Comparison of ENCODE assay signal across 8 cellular contexts in the genomic region with DNA sequence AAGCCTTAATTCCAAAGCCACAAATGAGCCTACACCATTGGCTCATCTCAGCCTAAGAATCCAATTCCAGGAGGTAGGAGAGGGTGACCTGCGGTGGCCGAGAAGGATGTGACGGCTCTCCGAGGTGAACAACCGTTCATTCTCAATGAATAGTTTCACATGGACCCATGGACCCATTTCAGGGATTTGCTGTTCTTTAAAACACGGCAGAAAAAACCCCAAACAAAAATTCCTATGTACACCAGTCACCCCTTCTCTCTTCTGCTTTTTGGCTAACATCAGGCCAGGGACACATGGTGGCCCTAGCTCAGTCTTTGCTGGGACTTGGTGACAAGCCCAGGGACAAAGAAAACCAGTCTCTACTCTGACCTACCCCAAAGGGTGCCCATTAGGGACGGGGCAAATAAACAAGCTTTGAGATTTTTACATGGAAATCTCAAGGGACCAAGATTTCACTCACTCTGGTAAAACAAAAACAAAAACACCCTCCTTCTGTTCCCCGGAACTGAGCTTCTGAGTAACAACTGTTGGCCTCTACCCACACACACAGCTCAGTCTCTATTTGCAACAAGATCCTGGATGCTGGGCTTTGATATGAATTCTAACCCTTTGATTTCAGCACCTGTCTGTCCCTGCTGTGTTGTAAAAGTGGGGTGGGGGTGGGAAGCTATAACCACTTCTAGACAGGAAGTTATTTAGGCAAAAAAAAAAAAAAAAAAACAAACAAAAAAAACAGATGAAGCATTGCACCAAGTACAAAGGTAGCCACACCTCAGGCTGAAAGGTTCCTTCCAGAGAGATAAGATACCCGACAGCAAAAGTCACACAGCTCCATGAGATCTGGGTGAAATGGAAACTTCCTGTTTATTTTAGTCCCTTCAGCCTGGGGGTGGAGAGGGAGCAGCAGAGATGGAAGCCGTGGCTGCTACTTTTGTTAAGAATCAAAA. TPM values are rescaled to one million over a fixed set of nuclear protein-coding genes. Genes with fewer than 3 reads are reported as not detected.
DNase-seq lines count a peak whose midpoint lies in the region; ATAC-seq and TF ChIP-seq lines count a peak whose summit lies in the region.

No MANE protein-coding gene starts in this region.

- TF ChIP-seq CTCF in brain microvascular endothelial cell (IDR thresholded peaks at IDR 0.05; ENCODE audit: low read depth, low read length, missing control alignments), result no peak
- TF ChIP-seq CTCF in osteoblast (IDR thresholded peaks at IDR 0.05; ENCODE audit: extremely low read depth, low read depth, low read length), result no peak

- H3K36me3 ChIP-seq in brain microvascular endothelial cell (replicated peaks), result no peaks in the 10 kb centered on the region
- H3K36me3 ChIP-seq in osteoblast (ENCODE audit: insufficient read depth, low read length), result no peaks in the 10 kb centered on the region

- H3K4me1 ChIP-seq in osteoblast (ENCODE audit: insufficient read depth, low read length), result peaks cover 29% of the 10 kb centered on the region

- peak overlapping the region; percentile 39 for H3K4me2 ChIP-seq in osteoblast (ENCODE audit: insufficient read depth, low read length)

- H3K27me3 ChIP-seq in brain microvascular endothelial cell (replicated peaks) (no peaks in the 10 kb centered on the region), osteoblast (ENCODE audit: insufficient read depth, low read length) (no peaks in the 10 kb centered on the region)

- H2AFZ ChIP-seq in osteoblast (ENCODE audit: low read length), result peak overlapping the region; percentile 57

- H3K79me2 ChIP-seq in osteoblast (ENCODE audit: insufficient read depth, low read length), result no peaks in the 10 kb centered on the region

- in situ Hi-C loops in brain microvascular endothelial cell (cut with HindIII; ENCODE audit: low pct_ligation_motif_present, low sequenced_read_pairs), result no loop called here

- peak; percentile 40 for DNase-seq in EH (ENCODE audit: low read depth)
- DNase-seq in NCI-H460 (ENCODE audit: extremely low read depth, low read depth), result peak; percentile 51
- peak; percentile 28 for DNase-seq in brain microvascular endothelial cell
- DNase-seq in osteoblast (ENCODE audit: insufficient read length, low spot score, missing footprints), result peak; percentile 65
- no peak for DNase-seq in D341Med (ENCODE audit: low spot score)

- H3K4me3 ChIP-seq in brain microvascular endothelial cell (ENCODE audit: low read depth, low read length) (no peak overlapping the region), osteoblast (ENCODE audit: insufficient read depth, low read length) (no peak overlapping the region)

- no peaks in the 10 kb centered on the region for H3K9me3 ChIP-seq in osteoblast (ENCODE audit: low read depth, low read length)

- H4K20me1 ChIP-seq in osteoblast (ENCODE audit: insufficient read depth, low read length), result no peaks in the 10 kb centered on the region

- H3K27ac ChIP-seq in brain microvascular endothelial cell (peak overlapping the region; percentile 65), osteoblast (ENCODE audit: low read depth, low read length) (peak overlapping the region; percentile 74)

- ATAC-seq in GM21737 (IDR thresholded peaks at IDR 0.05; ENCODE audit: unreplicated experiment), result no peak
- no peak for ATAC-seq in HG03175 (IDR thresholded peaks at IDR 0.05; ENCODE audit: unreplicated experiment)
- no peak for ATAC-seq in HG02763 (IDR thresholded peaks at IDR 0.05; ENCODE audit: unreplicated experiment)

RNA-seq across cellular contexts. Expression of a gene that starts 49.0 kb away (rescaled TPM):
- total RNA-seq in NCI-H460 (2014; rRNA removed; shearing (Covaris generic)), result 222 and 303 TPM in 2 replicates
- polyA plus RNA-seq in NCI-H460 (2014; cell fraction: nucleus; rRNA removed), result 133 and 172 TPM in 2 replicates
- total RNA-seq in osteoblast, result 160 and 203 TPM in 2 replicates
